ENCODE assay signal across 10 cellular contexts in genomic region chr20:53736122-53736756, GRCh38.
A peak's percentile ranks its signal among the peaks of the same experiment; 100 is the strongest.
DNase-seq lines count a peak whose midpoint lies in the region; ATAC-seq and TF ChIP-seq lines count a peak whose summit lies in the region.
"Had no signal": no experiment of that assay in that cellular context is flagged by ENCODE, and none has a peak within 500 bp of the region (broad histone marks: within the 10 kb centered on the region; RNA-seq: fewer than 3 reads in every experiment).

No MANE protein-coding gene starts in this region.

- H3K27ac ChIP-seq in SK-N-SH (ENCODE audit: low read depth in 2 of 2, low read length in 1 of 2) (peak overlapping the region; percentile 58 to 85), left ventricle myocardium inferior (replicated peaks) (peak overlapping the region; percentile 82), upper lobe of left lung (peak overlapping the region in 1 of 4 donors; percentile 45)

- peak overlapping the region; percentile 77 for H2AFZ ChIP-seq in SK-N-SH (ENCODE audit: low read depth)

- no peaks in the 10 kb centered on the region for H4K20me1 ChIP-seq in SK-N-SH (ENCODE audit: insufficient read depth)

- H3K4me3 ChIP-seq in SK-N-SH (ENCODE audit: low read depth in 2 of 2, low read length in 1 of 2) (no peak overlapping the region), left ventricle myocardium inferior (peak overlapping the region; percentile 46), upper lobe of left lung (no peak overlapping the region)

- peaks cover 58% of the 10 kb centered on the region for H3K4me1 Mint-ChIP-seq in activated CD4-positive, alpha-beta T cell treated with anti-CD3 and anti-CD28 coated beads, Interleukin-2, amount 10 ng/mL, durations not matched to agents 7 days and 5 days
- H3K4me1 Mint-ChIP-seq in stimulated activated naive CD8-positive, alpha-beta T cell treated with anti-CD3 and anti-CD28 coated beads, Interleukin-15, amount 100 ng/mL, for 72 hours = peaks cover 59% of the 10 kb centered on the region

- CTCF ChIA-PET in activated CD4-positive, alpha-beta T cell treated with anti-CD3 and anti-CD28 coated beads, Interleukin-2, amount 10 ng/mL, durations not matched to agents 7 days and 5 days (lab: Charles Lee) = interaction anchor here (0.7 to 2.3 kb wide), 10 partner anchors 9 to 180 kb away, joined by 3 to 12 read pairs (median 4); no protein-coding TSS in a partner anchor
- CTCF ChIA-PET in SK-N-SH (lab: Yijun Ruan, JAX) = interaction anchor here (0.7 to 1.1 kb wide), 2 partner anchors 13 to 327 kb away, joined by 3 to 5 read pairs; no protein-coding TSS in a partner anchor

- WGBS in SK-N-SH (ENCODE audit: low lambda C conversion rate) = 76% methylated on average over 7 of the region's 7 CpGs
- 57 to 60% methylated on average over 7 of the region's 7 CpGs for WGBS in upper lobe of left lung, 2 donors

- no peaks in the 10 kb centered on the region for H3K9me3 Mint-ChIP-seq in activated CD4-positive, alpha-beta T cell treated with anti-CD3 and anti-CD28 coated beads, Interleukin-2, amount 10 ng/mL, durations not matched to agents 7 days and 5 days
- H3K9me3 Mint-ChIP-seq in stimulated activated naive CD8-positive, alpha-beta T cell treated with anti-CD3 and anti-CD28 coated beads, Interleukin-15, amount 100 ng/mL, for 72 hours = no peaks in the 10 kb centered on the region

- H3K36me3 ChIP-seq in SK-N-SH (replicated peaks in 1 of 2; ENCODE audit: control insufficient read depth in 1 of 2, insufficient read depth in 2 of 2, low read length in 1 of 2) (no peaks in the 10 kb centered on the region), left ventricle myocardium inferior (no peaks in the 10 kb centered on the region), upper lobe of left lung (no peaks in the 10 kb centered on the region)

- no peaks in the 10 kb centered on the region for H3K9me2 ChIP-seq in SK-N-SH

- H3K27ac Mint-ChIP-seq in activated CD4-positive, alpha-beta T cell treated with anti-CD3 and anti-CD28 coated beads, Interleukin-2, amount 10 ng/mL, durations not matched to agents 7 days and 5 days = peak overlapping the region; percentile 88
- H3K27ac Mint-ChIP-seq in stimulated activated naive CD8-positive, alpha-beta T cell treated with anti-CD3 and anti-CD28 coated beads, Interleukin-15, amount 100 ng/mL, for 72 hours = no peak overlapping the region

- H3K4me2 ChIP-seq in SK-N-SH = peak overlapping the region; percentile 61

- POLR2A ChIA-PET in activated CD4-positive, alpha-beta T cell treated with anti-CD3 and anti-CD28 coated beads, Interleukin-2, amount 10 ng/mL, durations not matched to agents 7 days and 5 days (lab: Charles Lee) = interaction anchor here (0.6 to 1.6 kb wide), 3 partner anchors 15 to 110 kb away, joined by 3 to 7 read pairs (median 3); no protein-coding TSS in a partner anchor
- POLR2A ChIA-PET in SK-N-SH (lab: Yijun Ruan, JAX) = interaction anchor here (1.0 to 1.4 kb wide), 2 partner anchors 15 to 142 kb away, joined by 4 to 5 read pairs; partner anchors contain the start of gene ZNF217

- peak overlapping the region; percentile 52; the same call in 1 of the 2 replicates for H3K9ac ChIP-seq in SK-N-SH

- H3F3A ChIP-seq in SK-N-SH (replicated peaks; ENCODE audit: insufficient read depth) = peaks cover 24% of the 10 kb centered on the region

- intact Hi-C loops in left ventricle myocardium inferior (cut with micrococcal nuclease) = loop anchor here (10.0 kb wide), 1 partner anchor 141 kb away; the partner anchor contains the start of gene ZNF217

- no peak for TF ChIP-seq CTCF in SK-N-SH (IDR thresholded peaks at IDR 0.05)
- no peak for TF ChIP-seq CTCF in left ventricle myocardium inferior (IDR thresholded peaks at IDR 0.05; ENCODE audit: borderline replicate concordance)
- TF ChIP-seq CTCF in upper lobe of left lung (IDR thresholded peaks at IDR 0.05) = no peak

- no peaks in the 10 kb centered on the region for H3K27me3 Mint-ChIP-seq in activated CD4-positive, alpha-beta T cell treated with anti-CD3 and anti-CD28 coated beads, Interleukin-2, amount 10 ng/mL, durations not matched to agents 7 days and 5 days
- no peaks in the 10 kb centered on the region for H3K27me3 Mint-ChIP-seq in stimulated activated naive CD8-positive, alpha-beta T cell treated with anti-CD3 and anti-CD28 coated beads, Interleukin-15, amount 100 ng/mL, for 72 hours

- ATAC-seq in stimulated activated naive CD8-positive, alpha-beta T cell treated with anti-CD3 and anti-CD28 coated beads, Interleukin-15, amount 100 ng/mL, for 72 hours = no peak
- no peak for ATAC-seq in upper lobe of left lung (ENCODE audit: low FRiP score in 2 of 2)

- H3K4me3 Mint-ChIP-seq in activated CD4-positive, alpha-beta T cell treated with anti-CD3 and anti-CD28 coated beads, Interleukin-2, amount 10 ng/mL, durations not matched to agents 7 days and 5 days = peak overlapping the region; percentile 44
- peak overlapping the region; percentile 75 to 76 for H3K4me3 Mint-ChIP-seq in stimulated activated naive CD8-positive, alpha-beta T cell treated with anti-CD3 and anti-CD28 coated beads, Interleukin-15, amount 100 ng/mL, for 72 hours

- in situ Hi-C loops in G401 (cut with HindIII; ENCODE audit: low sequenced_read_pairs) = no loop called here

- no peaks in the 10 kb centered on the region for H3K27me3 ChIP-seq in SK-N-SH (ENCODE audit: insufficient read depth)
- H3K27me3 ChIP-seq in left ventricle myocardium inferior (ENCODE audit: low read depth) = no peaks in the 10 kb centered on the region
- no peaks in the 10 kb centered on the region for H3K27me3 ChIP-seq in upper lobe of left lung

- TF ChIP-seq EP300 in SK-N-SH (IDR thresholded peaks at IDR 0.05; ENCODE audit: borderline replicate concordance in 1 of 2, low read depth in 1 of 2, low read length in 1 of 2) = no peak
- no peak for TF ChIP-seq EP300 in upper lobe of left lung (IDR thresholded peaks at IDR 0.05)

- H3K4me1 ChIP-seq in SK-N-SH (ENCODE audit: control insufficient read depth in 1 of 2, insufficient read depth in 2 of 2, low read depth in 1 of 2, low read length in 1 of 2) = peaks cover 26 to 47% of the 10 kb centered on the region in 2 experiments
- peaks cover 52% of the 10 kb centered on the region for H3K4me1 ChIP-seq in left ventricle myocardium inferior
- peaks cover 29 to 40% (median 35%) of the 10 kb centered on the region in 4 donors for H3K4me1 ChIP-seq in upper lobe of left lung

- no peak for DNase-seq in activated CD4-positive, alpha-beta T cell treated with anti-CD3 and anti-CD28 coated beads, Interleukin-2, amount 10 ng/mL, durations not matched to agents 7 days and 5 days
- no peak for DNase-seq in activated CD4-positive, alpha-beta T cell treated with anti-CD3 and anti-CD28 coated beads for 4 hours
- no peak for DNase-seq in SK-N-SH
- DNase-seq in left ventricle myocardium inferior = no peak
- no peak for DNase-seq in stimulated activated naive CD8-positive, alpha-beta T cell treated with anti-CD3 and anti-CD28 coated beads, Interleukin-15, amount 100 ng/mL, for 72 hours
- DNase-seq in NCI-H128 (lab: John Stamatoyannopoulos, UW; ENCODE audit: unreplicated experiment) = no peak
- no peak for DNase-seq in upper lobe of left lung
- DNase-seq in G401 (ENCODE audit: low spot score) = no peak
- DNase-seq: activated CD8-positive, alpha-beta memory T cell treated with anti-CD3 and anti-CD28 coated beads, Interleukin-2, amount 50 U/mL, for 4 hours; head of caudate nucleus had no signal

- no peak for TF ChIP-seq RAD21 in SK-N-SH (IDR thresholded peaks at IDR 0.05; ENCODE audit: low read length)

- H3K36me3 Mint-ChIP-seq in activated CD4-positive, alpha-beta T cell treated with anti-CD3 and anti-CD28 coated beads, Interleukin-2, amount 10 ng/mL, durations not matched to agents 7 days and 5 days (ENCODE audit: low read depth) = peaks cover 3% of the 10 kb centered on the region

- H3K9me3 ChIP-seq in SK-N-SH (no peaks in the 10 kb centered on the region), left ventricle myocardium inferior (replicated peaks) (no peaks in the 10 kb centered on the region), upper lobe of left lung (no peaks in the 10 kb centered on the region)

- TF ChIP-seq POLR2A in upper lobe of left lung (IDR thresholded peaks at IDR 0.05) = no peak

- H3K79me2 ChIP-seq in SK-N-SH (ENCODE audit: insufficient read depth) = no peaks in the 10 kb centered on the region

TF ChIP-seq in SK-N-SH, 30 proteins besides CTCF, POLR2A, EP300 and RAD21:
- TF ChIP-seq FOXM1 (IDR thresholded peaks at IDR 0.05; ENCODE audit: low read depth) (no peak), TEAD4 (IDR thresholded peaks at IDR 0.05; ENCODE audit: borderline replicate concordance, insufficient read depth) (no peak), ZBTB33 (IDR thresholded peaks at IDR 0.05; ENCODE audit: borderline replicate concordance, low read depth) (no peak), RCOR1 (IDR thresholded peaks at IDR 0.05; ENCODE audit: low read length) (no peak)
TF ChIP-seq in SK-N-SH: peak in this region for 0.
